In the genomic region with DNA sequence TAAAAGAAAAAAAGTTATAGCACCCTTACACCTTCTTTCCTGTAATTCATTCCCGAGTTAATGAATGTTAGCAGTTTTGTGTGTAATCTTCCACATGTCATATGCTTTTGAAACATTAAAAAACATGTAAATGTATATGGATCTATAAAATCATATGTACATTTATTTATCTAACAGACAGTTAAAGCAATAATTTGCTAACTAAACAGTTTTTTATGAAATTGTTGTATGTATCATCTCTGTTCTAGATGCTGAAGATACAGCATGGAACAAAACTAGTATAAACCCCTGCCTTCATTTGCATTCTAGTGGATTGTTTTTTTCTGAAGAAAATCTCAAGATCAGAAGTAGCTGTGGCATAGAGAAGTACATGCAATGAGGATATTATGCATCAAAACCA, we compare ENCODE assay signal across 8 cellular contexts.
"Had no signal": no experiment of that assay in that cellular context is flagged by ENCODE, and none has a peak within 500 bp of the region (broad histone marks: within the 10 kb centered on the region; RNA-seq: fewer than 3 reads in every experiment).

No MANE protein-coding gene starts in this region.

- H3K4me3 ChIP-seq: GM12878 had no signal

- DNase-seq: GDM1, GF-D8 had no signal

- FAIRE-seq: G401.6, GM12878, GM12891, GM12892, GM18507, GM19239 had no signal

- ATAC-seq: GM12878 had no signal
